ENCODE assay signal across 22 cellular contexts in the genomic region with DNA sequence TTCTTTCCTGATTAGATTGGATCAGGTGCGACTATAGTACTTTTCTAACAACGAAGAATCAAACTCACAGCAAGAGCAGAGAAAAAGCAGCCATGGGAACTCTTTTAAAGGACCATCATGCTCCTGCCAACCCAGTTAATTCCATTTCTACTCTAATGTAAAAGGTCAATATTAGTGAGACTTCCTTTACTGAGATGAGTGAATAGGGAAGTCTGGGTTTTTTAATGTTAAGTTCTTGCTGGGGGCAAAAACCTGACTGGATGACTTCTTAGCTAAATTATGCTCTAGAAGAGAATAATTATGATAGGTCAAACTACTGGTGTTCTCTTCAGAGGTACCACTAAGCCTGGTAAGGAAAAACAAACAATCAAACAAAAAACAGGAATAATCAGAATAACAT. TPM values are rescaled to one million over a fixed set of nuclear protein-coding genes. Genes with fewer than 3 reads are reported as not detected.
A peak's percentile ranks its signal among the peaks of the same experiment; 100 is the strongest.
DNase-seq lines count a peak whose midpoint lies in the region; ATAC-seq and TF ChIP-seq lines count a peak whose summit lies in the region.
"Had no signal": no experiment of that assay in that cellular context is flagged by ENCODE, and none has a peak within 500 bp of the region (broad histone marks: within the 10 kb centered on the region; RNA-seq: fewer than 3 reads in every experiment).

No MANE protein-coding gene starts in this region.

- no peak for DNase-seq in activated B cell treated with CpG ODN at 0.5 μM for 24 hours
- DNase-seq in naive B cell = no peak
- no peak for DNase-seq in stimulated activated naive B cell treated with anti-CD40 and anti-IgM and Interleukin-4, amounts not matched to agents 10 μg/mL and 1 μg/mL and 100 μg/mL, for 72 hours
- no peak for DNase-seq in NK-92 (lab: John Stamatoyannopoulos, UW; ENCODE audit: unreplicated experiment)
- no peak for DNase-seq in NCI-H82 treated with DMSO at 0.1 percent for 48 hours (lab: John Stamatoyannopoulos, UW; ENCODE audit: unreplicated experiment)
- DNase-seq: AML-193; Caco-2; Calu3; CD4-positive, alpha-beta T cell; CD8-positive, alpha-beta T cell; DMS153; DMS53; DMS79; DND-41; EL; GDM1 had no signal

- H3K4me3 Mint-ChIP-seq in activated B cell treated with CpG ODN at 0.5 μM for 24 hours = no peak overlapping the region
- no peak overlapping the region for H3K4me3 Mint-ChIP-seq in naive B cell
- peak overlapping the region in 1 of 2 donors; percentile 47 for H3K4me3 Mint-ChIP-seq in stimulated activated naive B cell treated with anti-CD40 and anti-IgM and Interleukin-4, amounts not matched to agents 10 μg/mL and 1 μg/mL and 100 μg/mL, for 72 hours
- H3K4me3 Mint-ChIP-seq: B cell; CD4-positive, alpha-beta T cell; CD8-positive, alpha-beta T cell had no signal

- no peak for ATAC-seq in activated B cell treated with CpG ODN at 0.5 μM for 24 hours (ENCODE audit: low read depth)
- no peak for ATAC-seq in naive B cell (ENCODE audit: low read depth in 2 of 2)
- peak; percentile 71 to 88 for ATAC-seq in stimulated activated naive B cell treated with anti-CD40 and anti-IgM and Interleukin-4, amounts not matched to agents 10 μg/mL and 1 μg/mL and 100 μg/mL, for 72 hours (replicated peaks)
- no peak for ATAC-seq in SK-N-SH treated with all-trans-retinoic acid at 6 μM for 48 hours
- ATAC-seq: A549; CD8-positive, alpha-beta T cell; GM12878 had no signal

- peaks cover 54% of the 10 kb centered on the region for H3K36me3 ChIP-seq in Loucy (ENCODE audit: insufficient read depth, low read length)

- intact Hi-C loops in activated B cell treated with CpG ODN at 0.5 μM for 24 hours (cut with micrococcal nuclease) = loop anchor here (2.0 kb wide), 1 partner anchor 14 kb away; no protein-coding TSS in a partner anchor

- H3K27ac Mint-ChIP-seq in activated B cell treated with CpG ODN at 0.5 μM for 24 hours (peak overlapping the region; percentile 32), naive B cell (peak overlapping the region in 4 of 6 donors; percentile 61 to 91 (median 72))
- H3K27ac Mint-ChIP-seq in stimulated activated naive B cell treated with anti-CD40 and anti-IgM and Interleukin-4, amounts not matched to agents 10 μg/mL and 1 μg/mL and 100 μg/mL, for 72 hours = peak overlapping the region; percentile 67
- H3K27ac Mint-ChIP-seq: B cell; CD4-positive, alpha-beta T cell; CD8-positive, alpha-beta T cell had no signal

- no peak overlapping the region for H3K9ac ChIP-seq in Loucy (ENCODE audit: low read depth, low read length, poor library complexity, severe bottlenecking)
- H3K9ac ChIP-seq: BLaER1 treated with 17β-estradiol and CSF1 and Interleukin-3, amounts not matched to agents 10 nM and 100 nM had no signal

- H3K4me1 Mint-ChIP-seq in activated B cell treated with CpG ODN at 0.5 μM for 24 hours (peaks cover 14% of the 10 kb centered on the region), naive B cell (peaks cover 6 to 22% (median 18%) of the 10 kb centered on the region in 3 donors)
- peaks cover 23 to 37% of the 10 kb centered on the region in 2 donors for H3K4me1 Mint-ChIP-seq in stimulated activated naive B cell treated with anti-CD40 and anti-IgM and Interleukin-4, amounts not matched to agents 10 μg/mL and 1 μg/mL and 100 μg/mL, for 72 hours

- CTCF ChIA-PET in activated B cell treated with CpG ODN at 0.5 μM for 24 hours (lab: Charles Lee) = no interaction called here

- H3K9me2 ChIP-seq in Loucy (replicated peaks; ENCODE audit: low read depth, low read length) = no peaks in the 10 kb centered on the region

- POLR2A ChIA-PET in activated B cell treated with CpG ODN at 0.5 μM for 24 hours (lab: Charles Lee) = no interaction called here

- H3K4me2 ChIP-seq in Loucy (ENCODE audit: low read depth, low read length, poor library complexity, severe bottlenecking) = peak overlapping the region; percentile 39
- H3K4me2 ChIP-seq: A549 had no signal

- H3K4me3 ChIP-seq in Loucy (ENCODE audit: low read length, poor library complexity, severe bottlenecking) = no peak overlapping the region
- H3K4me3 ChIP-seq: A549; BLaER1 treated with 17β-estradiol and CSF1 and Interleukin-3, amounts not matched to agents 10 nM and 100 nM; GM12878 had no signal

- H3K9me3 Mint-ChIP-seq in activated B cell treated with CpG ODN at 0.5 μM for 24 hours (no peaks in the 10 kb centered on the region), naive B cell (no peaks in the 10 kb centered on the region)
- no peaks in the 10 kb centered on the region for H3K9me3 Mint-ChIP-seq in stimulated activated naive B cell treated with anti-CD40 and anti-IgM and Interleukin-4, amounts not matched to agents 10 μg/mL and 1 μg/mL and 100 μg/mL, for 72 hours
- H3K9me3 Mint-ChIP-seq: CD4-positive, alpha-beta T cell; CD8-positive, alpha-beta T cell had no signal

- H4K20me1 ChIP-seq in Loucy (ENCODE audit: insufficient read depth, low read length, poor library complexity, severe bottlenecking) = no peaks in the 10 kb centered on the region
- H4K20me1 ChIP-seq: BLaER1 treated with 17β-estradiol and CSF1 and Interleukin-3, amounts not matched to agents 10 nM and 100 nM had no signal

- no peaks in the 10 kb centered on the region for H3F3A ChIP-seq in Loucy (ENCODE audit: low read depth)

- H3K4me1 ChIP-seq in Loucy (ENCODE audit: insufficient read depth, low read length, poor library complexity, severe bottlenecking) = peaks cover 10% of the 10 kb centered on the region
- H3K4me1 ChIP-seq: Caco-2 had no signal

- H3K27me3 ChIP-seq in Loucy (ENCODE audit: insufficient read depth, low read length, poor library complexity, severe bottlenecking) = no peaks in the 10 kb centered on the region
- H3K27me3 ChIP-seq: BLaER1 treated with 17β-estradiol and CSF1 and Interleukin-3, amounts not matched to agents 10 nM and 100 nM had no signal

- no peak overlapping the region for H2AFZ ChIP-seq in Loucy (ENCODE audit: low read length)

- H3K27me3 Mint-ChIP-seq in activated B cell treated with CpG ODN at 0.5 μM for 24 hours (no peaks in the 10 kb centered on the region), naive B cell (no peaks in the 10 kb centered on the region)
- no peaks in the 10 kb centered on the region for H3K27me3 Mint-ChIP-seq in stimulated activated naive B cell treated with anti-CD40 and anti-IgM and Interleukin-4, amounts not matched to agents 10 μg/mL and 1 μg/mL and 100 μg/mL, for 72 hours
- H3K27me3 Mint-ChIP-seq: B cell; CD4-positive, alpha-beta T cell had no signal

- H3K9me3 ChIP-seq in Loucy (ENCODE audit: insufficient read depth, low read depth, low read length) = no peaks in the 10 kb centered on the region
- H3K9me3 ChIP-seq: A549; BLaER1 treated with 17β-estradiol and CSF1 and Interleukin-3, amounts not matched to agents 10 nM and 100 nM; Caco-2 had no signal

- TF ChIP-seq CTCF in Loucy (conservative IDR thresholded peaks at IDR 0.05; ENCODE audit: low read length) (no peak), activated B cell treated with CpG ODN at 0.5 μM for 24 hours (IDR thresholded peaks at IDR 0.05) (no peak)

- H3K36me3 Mint-ChIP-seq in activated B cell treated with CpG ODN at 0.5 μM for 24 hours (ENCODE audit: low read depth) (peaks cover 70% of the 10 kb centered on the region), naive B cell (peaks cover 20 to 40% of the 10 kb centered on the region in 2 donors)
- H3K36me3 Mint-ChIP-seq in stimulated activated naive B cell treated with anti-CD40 and anti-IgM and Interleukin-4, amounts not matched to agents 10 μg/mL and 1 μg/mL and 100 μg/mL, for 72 hours = peaks cover 47 to 59% of the 10 kb centered on the region in 2 donors

- peaks cover 31% of the 10 kb centered on the region for H3K79me2 ChIP-seq in Loucy (ENCODE audit: insufficient read depth, low read length)

TF ChIP-seq in SK-N-SH treated with all-trans-retinoic acid at 6 μM for 48 hours, 23 proteins besides CTCF, POLR2A, EP300 and RAD21 (continues in another document):
- TF ChIP-seq, protein P1, sequence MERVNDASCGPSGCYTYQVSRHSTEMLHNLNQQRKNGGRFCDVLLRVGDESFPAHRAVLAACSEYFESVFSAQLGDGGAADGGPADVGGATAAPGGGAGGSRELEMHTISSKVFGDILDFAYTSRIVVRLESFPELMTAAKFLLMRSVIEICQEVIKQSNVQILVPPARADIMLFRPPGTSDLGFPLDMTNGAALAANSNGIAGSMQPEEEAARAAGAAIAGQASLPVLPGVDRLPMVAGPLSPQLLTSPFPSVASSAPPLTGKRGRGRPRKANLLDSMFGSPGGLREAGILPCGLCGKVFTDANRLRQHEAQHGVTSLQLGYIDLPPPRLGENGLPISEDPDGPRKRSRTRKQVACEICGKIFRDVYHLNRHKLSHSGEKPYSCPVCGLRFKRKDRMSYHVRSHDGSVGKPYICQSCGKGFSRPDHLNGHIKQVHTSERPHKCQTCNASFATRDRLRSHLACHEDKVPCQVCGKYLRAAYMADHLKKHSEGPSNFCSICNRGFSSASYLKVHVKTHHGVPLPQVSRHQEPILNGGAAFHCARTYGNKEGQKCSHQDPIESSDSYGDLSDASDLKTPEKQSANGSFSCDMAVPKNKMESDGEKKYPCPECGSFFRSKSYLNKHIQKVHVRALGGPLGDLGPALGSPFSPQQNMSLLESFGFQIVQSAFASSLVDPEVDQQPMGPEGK (CRISPR knock-in tag; IDR thresholded peaks at IDR 0.05; ENCODE audit: borderline replicate concordance) = no peak
- TF ChIP-seq CSDC2 (CRISPR knock-in tag; IDR thresholded peaks at IDR 0.05) (no peak), ZNF8 (CRISPR knock-in tag; IDR thresholded peaks at IDR 0.05) (no peak), ZC3H10 (CRISPR knock-in tag; IDR thresholded peaks at IDR 0.05) (no peak)
- TF ChIP-seq, protein P2, sequence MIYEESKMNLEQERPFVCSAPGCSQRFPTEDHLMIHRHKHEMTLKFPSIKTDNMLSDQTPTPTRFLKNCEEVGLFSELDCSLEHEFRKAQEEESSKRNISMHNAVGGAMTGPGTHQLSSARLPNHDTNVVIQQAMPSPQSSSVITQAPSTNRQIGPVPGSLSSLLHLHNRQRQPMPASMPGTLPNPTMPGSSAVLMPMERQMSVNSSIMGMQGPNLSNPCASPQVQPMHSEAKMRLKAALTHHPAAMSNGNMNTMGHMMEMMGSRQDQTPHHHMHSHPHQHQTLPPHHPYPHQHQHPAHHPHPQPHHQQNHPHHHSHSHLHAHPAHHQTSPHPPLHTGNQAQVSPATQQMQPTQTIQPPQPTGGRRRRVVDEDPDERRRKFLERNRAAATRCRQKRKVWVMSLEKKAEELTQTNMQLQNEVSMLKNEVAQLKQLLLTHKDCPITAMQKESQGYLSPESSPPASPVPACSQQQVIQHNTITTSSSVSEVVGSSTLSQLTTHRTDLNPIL (CRISPR knock-in tag; IDR thresholded peaks at IDR 0.05; ENCODE audit: low read depth) = no peak

RNA-seq across cellular contexts. Expression of a gene that starts 8.4 kb away (rescaled TPM):
- total RNA-seq in activated B cell treated with CpG ODN at 0.5 μM for 24 hours = 20.2 and 20.8 TPM in 2 replicates
- polyA plus RNA-seq in naive B cell (ENCODE audit: low read depth in 6 of 6) = 10 to 100 TPM; 11.6 to 20.0 (median 15.1) TPM

RNA-seq across cellular contexts. Expression of a gene that starts 48.9 kb away (rescaled TPM):
- 44.2 and 53.8 TPM in 2 replicates for total RNA-seq in activated B cell treated with CpG ODN at 0.5 μM for 24 hours
- polyA plus RNA-seq in naive B cell (ENCODE audit: low read depth in 6 of 6) = 10 to 100 TPM; 14.8 to 33.3 (median 23.2) TPM

Comparison
In these comparisons a context has a peak if more than half of its experiments do, and no peak if none do; other contexts are left out.
1. ATAC-seq: peak in stimulated activated naive B cell treated with anti-CD40 and anti-IgM and Interleukin-4, amounts not matched to agents 10 μg/mL and 1 μg/mL and 100 μg/mL, for 72 hours (2 of 2); none in activated B cell treated with CpG ODN at 0.5 μM for 24 hours (single experiment), naive B cell (0 of 2) and SK-N-SH treated with all-trans-retinoic acid at 6 μM for 48 hours (single experiment).
2. Peak in every context shown above with its lines, with median percentiles within 50 percentile points of each other: H3K27ac Mint-ChIP-seq.